Comparison of ENCODE assay signal across 2 cellular contexts in the genomic region with DNA sequence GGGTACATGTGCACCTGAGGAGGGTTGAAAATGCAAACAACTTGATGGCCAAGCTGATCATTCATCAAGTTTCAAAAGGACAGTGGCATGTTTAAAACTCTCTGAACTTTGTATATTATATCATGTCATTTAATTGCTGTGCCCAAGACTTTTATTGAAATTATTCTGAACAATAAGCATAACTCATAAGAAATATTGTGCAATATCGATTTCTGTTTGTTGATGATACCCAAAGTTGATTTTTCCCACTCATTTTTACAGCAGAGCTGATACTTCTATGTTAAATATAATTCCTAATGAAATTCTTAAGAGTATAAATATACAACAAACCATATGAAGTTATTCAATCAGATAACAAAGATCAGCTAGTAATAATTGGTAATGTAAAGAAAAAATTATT.
A peak's percentile ranks its signal among the peaks of the same experiment; 100 is the strongest.
TF ChIP-seq lines count a peak whose summit lies in the region.

No MANE protein-coding gene starts in this region.

TF ChIP-seq in HepG2, 621 proteins besides CTCF, POLR2A, EP300 and RAD21:
- TF ChIP-seq ZNF44 (CRISPR knock-in tag; IDR thresholded peaks at IDR 0.05) (no peak), CEBPB (IDR thresholded peaks at IDR 0.05; ENCODE audit: borderline replicate concordance, low read depth, low read length) (peak; percentile 60; the same call in 1 of the 2 replicates)

TF ChIP-seq in H1, 55 proteins besides CTCF, POLR2A, EP300 and RAD21:
- TF ChIP-seq, protein P1, sequence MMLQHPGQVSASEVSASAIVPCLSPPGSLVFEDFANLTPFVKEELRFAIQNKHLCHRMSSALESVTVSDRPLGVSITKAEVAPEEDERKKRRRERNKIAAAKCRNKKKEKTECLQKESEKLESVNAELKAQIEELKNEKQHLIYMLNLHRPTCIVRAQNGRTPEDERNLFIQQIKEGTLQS (IDR thresholded peaks at IDR 0.05; ENCODE audit: insufficient read depth, low read depth, low read length): no peak
- TF ChIP-seq EZH2 (IDR thresholded peaks at IDR 0.05; ENCODE audit: low read depth, low read length, severe bottlenecking) (no peak), ZNF274 (IDR thresholded peaks at IDR 0.05; ENCODE audit: borderline replicate concordance, extremely low read depth, low read length) (no peak), TAF1 (IDR thresholded peaks at IDR 0.05; ENCODE audit: low read depth, low read length) (no peak), CEBPB (IDR thresholded peaks at IDR 0.05; ENCODE audit: low read depth, low read length) (peak; percentile 6; the same call in 1 of the 2 replicates), POLR2AphosphoS5 (IDR thresholded peaks at IDR 0.05; ENCODE audit: low read depth, low read length) (no peak)
